ENCODE assay signal across 23 cellular contexts in genomic region chr12:42486407-42486806, GRCh38.
A peak's percentile ranks its signal among the peaks of the same experiment; 100 is the strongest.
DNase-seq lines count a peak whose midpoint lies in the region; ATAC-seq, FAIRE-seq and TF ChIP-seq lines count a peak whose summit lies in the region.
"Had no signal": no experiment of that assay in that cellular context is flagged by ENCODE, and none has a peak within 500 bp of the region (broad histone marks: within the 10 kb centered on the region; RNA-seq: fewer than 3 reads in every experiment).

No MANE protein-coding gene starts in this region.

- H3K9me3 ChIP-seq in cardiac muscle cell (ENCODE audit: low read depth) (no peaks in the 10 kb centered on the region), right atrium auricular region (no peaks in the 10 kb centered on the region)
- H3K9me3 ChIP-seq: Peyer's patch had no signal

- peak overlapping the region; percentile 95 for H3K27ac ChIP-seq in cardiac muscle cell
- no peak overlapping the region for H3K27ac ChIP-seq in right atrium auricular region
- H3K27ac ChIP-seq: Peyer's patch had no signal

- H3K27me3 Mint-ChIP-seq in WTC11 (ENCODE audit: low read depth) = peaks cover 53% of the 10 kb centered on the region
- no peaks in the 10 kb centered on the region for H3K27me3 Mint-ChIP-seq in mesothelial cell of epicardium (ENCODE audit: low read depth)

- H3K4me1 ChIP-seq in cardiac muscle cell (ENCODE audit: low read depth) (peaks cover 33% of the 10 kb centered on the region), right atrium auricular region (peaks cover 0 to 20% of the 10 kb centered on the region in 2 donors)

- H3K27me3 ChIP-seq in cardiac muscle cell (no peaks in the 10 kb centered on the region), right atrium auricular region (no peaks in the 10 kb centered on the region)
- H3K27me3 ChIP-seq: Peyer's patch had no signal

- H3K4me3 ChIP-seq in cardiac muscle cell (no peak overlapping the region), right atrium auricular region (no peak overlapping the region)
- H3K4me3 ChIP-seq: GM12878, Peyer's patch had no signal

- H3K27ac Mint-ChIP-seq in WTC11 (peak overlapping the region; percentile 82), mesothelial cell of epicardium (peak overlapping the region; percentile 8)
- H3K27ac Mint-ChIP-seq: CD8-positive, alpha-beta T cell had no signal

- POLR2A ChIA-PET in WTC11 (lab: Charles Lee) = no interaction called here

- H3K36me3 Mint-ChIP-seq in WTC11 = no peaks in the 10 kb centered on the region
- H3K36me3 Mint-ChIP-seq in mesothelial cell of epicardium = no peaks in the 10 kb centered on the region
- H3K36me3 Mint-ChIP-seq: CD8-positive, alpha-beta T cell had no signal

- ATAC-seq in WTC11 = no peak
- ATAC-seq in GM18873 (IDR thresholded peaks at IDR 0.05; ENCODE audit: low FRiP score, unreplicated experiment) = no peak
- ATAC-seq in HG03520 (IDR thresholded peaks at IDR 0.05; ENCODE audit: unreplicated experiment) = no peak
- ATAC-seq: CD8-positive, alpha-beta T cell; GM12878 had no signal

- CTCF ChIA-PET in WTC11 (lab: Charles Lee) = interaction anchor here (5.2 kb wide), 1 partner anchor 83 kb away, joined by 75 read pairs; no protein-coding TSS in a partner anchor

- H3K36me3 ChIP-seq in cardiac muscle cell (no peaks in the 10 kb centered on the region), right atrium auricular region (no peaks in the 10 kb centered on the region)
- H3K36me3 ChIP-seq: Peyer's patch had no signal

- H3K4me1 Mint-ChIP-seq in WTC11 (peaks cover 57% of the 10 kb centered on the region), mesothelial cell of epicardium (peaks cover 44% of the 10 kb centered on the region)

- DNase-seq in cardiac muscle cell (ENCODE audit: low read depth in 1 of 2, low spot score in 1 of 2) (no peak), right atrium auricular region (ENCODE audit: low spot score) (no peak), WTC11 (ENCODE audit: low spot score) (no peak), mesothelial cell of epicardium (ENCODE audit: low spot score in 2 of 2, unreplicated experiment in 2 of 2) (no peak), frontal cortex (ENCODE audit: low spot score in 2 of 2) (no peak)
- DNase-seq: AML-193; C1 segment of cervical spinal cord; CD8-positive, alpha-beta T cell; DND-41; GOT3; IMR-90; MV-4-11; NCI-H1105 treated with DMSO at 0.1 percent for 48 hours; NCI-H2029 treated with DMSO at 0.1 percent for 48 hours; NCI-H2171; NCI-H345; NCI-H524; NCI-H774; NK-92 treated with Interleukin-12 subunit alpha and Interleukin-12 subunit beta, amount 100 ng/mL, for 24 hours; Peyer's patch had no signal

- H3K4me3 Mint-ChIP-seq in WTC11 (peak overlapping the region; percentile 89), mesothelial cell of epicardium (no peak overlapping the region)
- H3K4me3 Mint-ChIP-seq: CD8-positive, alpha-beta T cell had no signal

- FAIRE-seq in frontal cortex (lab: Jason Lieb, UNC) = no peak
- FAIRE-seq: GM12878 had no signal

- TF ChIP-seq CTCF in cardiac muscle cell (IDR thresholded peaks at IDR 0.05; ENCODE audit: low read depth, low read length) (no peak), right atrium auricular region (IDR thresholded peaks at IDR 0.05) (no peak), WTC11 (IDR thresholded peaks at IDR 0.05) (no peak), mesothelial cell of epicardium (IDR thresholded peaks at IDR 0.05; ENCODE audit: unreplicated experiment) (no peak)

- H3K9me3 Mint-ChIP-seq in WTC11 (no peaks in the 10 kb centered on the region), mesothelial cell of epicardium (no peaks in the 10 kb centered on the region)
- H3K9me3 Mint-ChIP-seq: CD8-positive, alpha-beta T cell had no signal

TF ChIP-seq in WTC11, 78 proteins besides CTCF, POLR2A, EP300 and RAD21 (continues in another document):
- TF ChIP-seq, protein P1, sequence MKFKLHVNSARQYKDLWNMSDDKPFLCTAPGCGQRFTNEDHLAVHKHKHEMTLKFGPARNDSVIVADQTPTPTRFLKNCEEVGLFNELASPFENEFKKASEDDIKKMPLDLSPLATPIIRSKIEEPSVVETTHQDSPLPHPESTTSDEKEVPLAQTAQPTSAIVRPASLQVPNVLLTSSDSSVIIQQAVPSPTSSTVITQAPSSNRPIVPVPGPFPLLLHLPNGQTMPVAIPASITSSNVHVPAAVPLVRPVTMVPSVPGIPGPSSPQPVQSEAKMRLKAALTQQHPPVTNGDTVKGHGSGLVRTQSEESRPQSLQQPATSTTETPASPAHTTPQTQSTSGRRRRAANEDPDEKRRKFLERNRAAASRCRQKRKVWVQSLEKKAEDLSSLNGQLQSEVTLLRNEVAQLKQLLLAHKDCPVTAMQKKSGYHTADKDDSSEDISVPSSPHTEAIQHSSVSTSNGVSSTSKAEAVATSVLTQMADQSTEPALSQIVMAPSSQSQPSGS (CRISPR knock-in tag; IDR thresholded peaks at IDR 0.05; ENCODE audit: borderline replicate concordance, low read depth) = no peak
- TF ChIP-seq, protein P2, sequence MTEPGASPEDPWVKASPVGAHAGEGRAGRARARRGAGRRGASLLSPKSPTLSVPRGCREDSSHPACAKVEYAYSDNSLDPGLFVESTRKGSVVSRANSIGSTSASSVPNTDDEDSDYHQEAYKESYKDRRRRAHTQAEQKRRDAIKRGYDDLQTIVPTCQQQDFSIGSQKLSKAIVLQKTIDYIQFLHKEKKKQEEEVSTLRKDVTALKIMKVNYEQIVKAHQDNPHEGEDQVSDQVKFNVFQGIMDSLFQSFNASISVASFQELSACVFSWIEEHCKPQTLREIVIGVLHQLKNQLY (CRISPR knock-in tag; IDR thresholded peaks at IDR 0.05) = no peak
- TF ChIP-seq FOXP1 (CRISPR knock-in tag; IDR thresholded peaks at IDR 0.05; ENCODE audit: borderline replicate concordance) = no peak
- no peak for TF ChIP-seq PRRX2 (CRISPR knock-in tag; IDR thresholded peaks at IDR 0.05)
- TF ChIP-seq, protein P3, sequence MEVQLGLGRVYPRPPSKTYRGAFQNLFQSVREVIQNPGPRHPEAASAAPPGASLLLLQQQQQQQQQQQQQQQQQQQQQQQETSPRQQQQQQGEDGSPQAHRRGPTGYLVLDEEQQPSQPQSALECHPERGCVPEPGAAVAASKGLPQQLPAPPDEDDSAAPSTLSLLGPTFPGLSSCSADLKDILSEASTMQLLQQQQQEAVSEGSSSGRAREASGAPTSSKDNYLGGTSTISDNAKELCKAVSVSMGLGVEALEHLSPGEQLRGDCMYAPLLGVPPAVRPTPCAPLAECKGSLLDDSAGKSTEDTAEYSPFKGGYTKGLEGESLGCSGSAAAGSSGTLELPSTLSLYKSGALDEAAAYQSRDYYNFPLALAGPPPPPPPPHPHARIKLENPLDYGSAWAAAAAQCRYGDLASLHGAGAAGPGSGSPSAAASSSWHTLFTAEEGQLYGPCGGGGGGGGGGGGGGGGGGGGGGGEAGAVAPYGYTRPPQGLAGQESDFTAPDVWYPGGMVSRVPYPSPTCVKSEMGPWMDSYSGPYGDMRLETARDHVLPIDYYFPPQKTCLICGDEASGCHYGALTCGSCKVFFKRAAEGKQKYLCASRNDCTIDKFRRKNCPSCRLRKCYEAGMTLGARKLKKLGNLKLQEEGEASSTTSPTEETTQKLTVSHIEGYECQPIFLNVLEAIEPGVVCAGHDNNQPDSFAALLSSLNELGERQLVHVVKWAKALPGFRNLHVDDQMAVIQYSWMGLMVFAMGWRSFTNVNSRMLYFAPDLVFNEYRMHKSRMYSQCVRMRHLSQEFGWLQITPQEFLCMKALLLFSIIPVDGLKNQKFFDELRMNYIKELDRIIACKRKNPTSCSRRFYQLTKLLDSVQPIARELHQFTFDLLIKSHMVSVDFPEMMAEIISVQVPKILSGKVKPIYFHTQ (CRISPR knock-in tag; IDR thresholded peaks at IDR 0.05) = no peak
- no peak for TF ChIP-seq ZNF219 (CRISPR knock-in tag; IDR thresholded peaks at IDR 0.05; ENCODE audit: borderline replicate concordance)
- no peak for TF ChIP-seq SMAD3 (CRISPR knock-in tag; IDR thresholded peaks at IDR 0.05; ENCODE audit: borderline replicate concordance)
- TF ChIP-seq, protein P4, sequence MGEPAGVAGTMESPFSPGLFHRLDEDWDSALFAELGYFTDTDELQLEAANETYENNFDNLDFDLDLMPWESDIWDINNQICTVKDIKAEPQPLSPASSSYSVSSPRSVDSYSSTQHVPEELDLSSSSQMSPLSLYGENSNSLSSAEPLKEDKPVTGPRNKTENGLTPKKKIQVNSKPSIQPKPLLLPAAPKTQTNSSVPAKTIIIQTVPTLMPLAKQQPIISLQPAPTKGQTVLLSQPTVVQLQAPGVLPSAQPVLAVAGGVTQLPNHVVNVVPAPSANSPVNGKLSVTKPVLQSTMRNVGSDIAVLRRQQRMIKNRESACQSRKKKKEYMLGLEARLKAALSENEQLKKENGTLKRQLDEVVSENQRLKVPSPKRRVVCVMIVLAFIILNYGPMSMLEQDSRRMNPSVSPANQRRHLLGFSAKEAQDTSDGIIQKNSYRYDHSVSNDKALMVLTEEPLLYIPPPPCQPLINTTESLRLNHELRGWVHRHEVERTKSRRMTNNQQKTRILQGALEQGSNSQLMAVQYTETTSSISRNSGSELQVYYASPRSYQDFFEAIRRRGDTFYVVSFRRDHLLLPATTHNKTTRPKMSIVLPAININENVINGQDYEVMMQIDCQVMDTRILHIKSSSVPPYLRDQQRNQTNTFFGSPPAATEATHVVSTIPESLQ (CRISPR knock-in tag; IDR thresholded peaks at IDR 0.05) = no peak
